Comparison of ENCODE assay signal across 9 cellular contexts in genomic region chr3:142022381-142022780, GRCh38.
DNase-seq lines count a peak whose midpoint lies in the region; ATAC-seq and TF ChIP-seq lines count a peak whose summit lies in the region.
"Had no signal": no experiment of that assay in that cellular context is flagged by ENCODE, and none has a peak within 500 bp of the region (broad histone marks: within the 10 kb centered on the region; RNA-seq: fewer than 3 reads in every experiment).

No MANE protein-coding gene starts in this region.

- no peaks in the 10 kb centered on the region for H3K27me3 Mint-ChIP-seq in activated CD4-positive, alpha-beta T cell treated with anti-CD3 and anti-CD28 coated beads, Interleukin-2, amount 10 ng/mL, durations not matched to agents 7 days and 5 days

- H3K27ac Mint-ChIP-seq in activated CD4-positive, alpha-beta T cell treated with anti-CD3 and anti-CD28 coated beads, Interleukin-2, amount 10 ng/mL, durations not matched to agents 7 days and 5 days = no peak overlapping the region

- H3K27me3 ChIP-seq in HAP-1 (ENCODE audit: low read depth) (no peaks in the 10 kb centered on the region), aorta (ENCODE audit: control insufficient read depth in 1 of 2, insufficient read depth in 2 of 2, low read length in 1 of 2) (no peaks in the 10 kb centered on the region)

- TF ChIP-seq POLR2A in erythroblast (IDR thresholded peaks at IDR 0.05; ENCODE audit: low read length) = no peak

- in situ Hi-C loops in HAP-1 (cut with MboI; ENCODE audit: low sequenced_read_pairs) = no loop called here

- intact Hi-C loops in aorta (cut with DNase I) = no loop called here

- H3K4me3 ChIP-seq in HEK293 (ENCODE audit: low read depth, low read length) (no peak overlapping the region), HAP-1 (no peak overlapping the region), aorta (ENCODE audit: low read length in 2 of 2) (no peak overlapping the region)

- H3K9me3 Mint-ChIP-seq in activated CD4-positive, alpha-beta T cell treated with anti-CD3 and anti-CD28 coated beads, Interleukin-2, amount 10 ng/mL, durations not matched to agents 7 days and 5 days = no peaks in the 10 kb centered on the region

- ATAC-seq in aorta (ENCODE audit: low FRiP score) = no peak

- no peaks in the 10 kb centered on the region for H3K36me3 ChIP-seq in HEK293 (ENCODE audit: control insufficient read depth in 2 of 2, insufficient read depth in 1 of 2, low read length in 2 of 2)
- no peaks in the 10 kb centered on the region for H3K36me3 ChIP-seq in HAP-1 (replicated peaks)
- no peaks in the 10 kb centered on the region for H3K36me3 ChIP-seq in aorta (ENCODE audit: control insufficient read depth in 1 of 2, insufficient read depth in 2 of 2, low read length in 1 of 2)

- H3K4me1 ChIP-seq in HEK293 (ENCODE audit: control insufficient read depth, insufficient read depth, low read length) (no peaks in the 10 kb centered on the region), HAP-1 (peaks cover 6% of the 10 kb centered on the region; the same call in 1 of the 2 replicates), aorta (ENCODE audit: control insufficient read depth in 1 of 2, insufficient read depth in 2 of 2, low read length in 2 of 2) (no peaks in the 10 kb centered on the region)

- POLR2A ChIA-PET in activated CD4-positive, alpha-beta T cell treated with anti-CD3 and anti-CD28 coated beads, Interleukin-2, amount 10 ng/mL, durations not matched to agents 7 days and 5 days (lab: Charles Lee) = no interaction called here
- POLR2A ChIA-PET in HEK293 (lab: Yijun Ruan, JAX) = no interaction called here
- POLR2A ChIA-PET in RWPE1 (lab: Yijun Ruan, JAX; ENCODE audit: low non-redundant PET) = no interaction called here

- no peak overlapping the region for H3K27ac ChIP-seq in HEK293 (ENCODE audit: extremely low read depth, low read depth, low read length)
- no peak overlapping the region for H3K27ac ChIP-seq in RWPE1
- no peak overlapping the region for H3K27ac ChIP-seq in aorta (ENCODE audit: low read depth in 1 of 2, low read length in 2 of 2)

- WGBS in aorta, 2 donors = 92 to 94% methylated on average over 1 of the region's 1 CpG

- peak; percentile 19; the same call in 1 of the 2 replicates for TF ChIP-seq CTCF in HEK293 (tag by site-specific recombination; IDR thresholded peaks at IDR 0.05)
- no peak for TF ChIP-seq CTCF in RWPE1 (conservative IDR thresholded peaks at IDR 0.05; ENCODE audit: low read depth)

- peaks cover 31% of the 10 kb centered on the region for H3K4me1 Mint-ChIP-seq in activated CD4-positive, alpha-beta T cell treated with anti-CD3 and anti-CD28 coated beads, Interleukin-2, amount 10 ng/mL, durations not matched to agents 7 days and 5 days

- H3K9me3 ChIP-seq in HEK293 (ENCODE audit: control insufficient read depth, insufficient read depth, low read depth, low read length) (no peaks in the 10 kb centered on the region), HAP-1 (no peaks in the 10 kb centered on the region), aorta (ENCODE audit: control insufficient read depth, low read length) (no peaks in the 10 kb centered on the region)
- H3K9me3 ChIP-seq: Caco-2 had no signal

- H3K4me3 Mint-ChIP-seq in activated CD4-positive, alpha-beta T cell treated with anti-CD3 and anti-CD28 coated beads, Interleukin-2, amount 10 ng/mL, durations not matched to agents 7 days and 5 days = no peak overlapping the region

- CTCF ChIA-PET in activated CD4-positive, alpha-beta T cell treated with anti-CD3 and anti-CD28 coated beads, Interleukin-2, amount 10 ng/mL, durations not matched to agents 7 days and 5 days (lab: Charles Lee) = interaction anchor here (0.6 kb wide), 1 partner anchor 122 kb away, joined by 3 read pairs; no protein-coding TSS in a partner anchor
- CTCF ChIA-PET in HEK293 (lab: Yijun Ruan, JAX) (interaction anchor here (0.6 kb wide), 1 partner anchor 190 kb away, joined by 3 read pairs; no protein-coding TSS in a partner anchor), RWPE1 (lab: Yijun Ruan, JAX) (interaction anchor here (0.9 kb wide), 1 partner anchor 129 kb away, joined by 4 read pairs; no protein-coding TSS in a partner anchor)

- H3K36me3 Mint-ChIP-seq in activated CD4-positive, alpha-beta T cell treated with anti-CD3 and anti-CD28 coated beads, Interleukin-2, amount 10 ng/mL, durations not matched to agents 7 days and 5 days (ENCODE audit: low read depth) = no peaks in the 10 kb centered on the region

- peak; percentile 25 for DNase-seq in activated CD4-positive, alpha-beta T cell treated with anti-CD3 and anti-CD28 coated beads, Interleukin-2, amount 10 ng/mL, durations not matched to agents 7 days and 5 days
- no peak for DNase-seq in activated CD4-positive, alpha-beta T cell treated with anti-CD3 and anti-CD28 coated beads for 1 hour
- DNase-seq in NAMALWA (ENCODE audit: low spot score) (peak; percentile 75), erythroblast (lab: John Stamatoyannopoulos, UW) (peak; percentile 93 to 97), RWPE1 (ENCODE audit: low spot score) (no peak), HAP-1 (ENCODE audit: low spot score in 2 of 2) (no peak), aorta (no peak)

TF ChIP-seq in HEK293, 187 proteins besides CTCF, POLR2A, EP300 and RAD21:
- TF ChIP-seq ZNF768 (tag by site-specific recombination; IDR thresholded peaks at IDR 0.05) (no peak), ZNF645 (tag by site-specific recombination; IDR thresholded peaks at IDR 0.05) (no peak), ZNF830 (tag by site-specific recombination; IDR thresholded peaks at IDR 0.05; ENCODE audit: low read depth) (no peak), MYNN (tag by site-specific recombination; IDR thresholded peaks at IDR 0.05; ENCODE audit: borderline replicate concordance) (no peak), ZBTB26 (tag by site-specific recombination; optimal IDR thresholded peaks at IDR 0.05) (no peak), ZNF660 (tag by site-specific recombination; IDR thresholded peaks at IDR 0.05) (no peak), ZNF157 (tag by site-specific recombination; IDR thresholded peaks at IDR 0.05) (no peak), SALL2 (tag by site-specific recombination; IDR thresholded peaks at IDR 0.05; ENCODE audit: borderline replicate concordance) (no peak), SP2 (tag by site-specific recombination; IDR thresholded peaks at IDR 0.05) (no peak), ZNF639 (tag by site-specific recombination; IDR thresholded peaks at IDR 0.05) (no peak), ZNF48 (tag by site-specific recombination; IDR thresholded peaks at IDR 0.05) (no peak), ZNF626 (tag by site-specific recombination; IDR thresholded peaks at IDR 0.05) (no peak), ZNF473 (tag by site-specific recombination; IDR thresholded peaks at IDR 0.05) (no peak), ZNF501 (tag by site-specific recombination; IDR thresholded peaks at IDR 0.05) (no peak), ZBTB1 (tag by site-specific recombination; IDR thresholded peaks at IDR 0.05) (no peak)
TF ChIP-seq in HEK293: peak in this region for 0.

Comparison
In these comparisons a context has a peak if more than half of its experiments do, and no peak if none do; other contexts are left out.
1. DNase-seq: peak in activated CD4-positive, alpha-beta T cell treated with anti-CD3 and anti-CD28 coated beads, Interleukin-2, amount 10 ng/mL, durations not matched to agents 7 days and 5 days (single experiment), NAMALWA (single experiment) and erythroblast (2 of 2); none in activated CD4-positive, alpha-beta T cell treated with anti-CD3 and anti-CD28 coated beads for 1 hour (single experiment), RWPE1 (single experiment), HAP-1 (0 of 2) and aorta (0 of 2).